7 cellular contexts compared by ENCODE assay signal in genomic region chr9:92242115-92242778, GRCh38. TPM values are rescaled to one million over a fixed set of nuclear protein-coding genes. Genes with fewer than 3 reads are reported as not detected.
A peak's percentile ranks its signal among the peaks of the same experiment; 100 is the strongest.
DNase-seq lines count a peak whose midpoint lies in the region; ATAC-seq and TF ChIP-seq lines count a peak whose summit lies in the region.

No MANE protein-coding gene starts in this region.

- H3K27ac Mint-ChIP-seq in activated T-helper 1 cell treated with anti-CD3 and anti-CD28 coated beads, Interleukin-12 subunit alpha, Interleukin-12 subunit beta, Interleukin-2, Interleukin-4 antibody, amounts not matched to agents 30 ng/mL and 10 ng/mL and 1 ng/mL, durations not matched to agents 14 hours and 24 hours and 36 hours: no peak overlapping the region

- DNase-seq in GM03348 (ENCODE audit: low spot score): peak; percentile 56
- no peak for DNase-seq in Panc1 (ENCODE audit: low read depth, low spot score)
- DNase-seq in fibroblast of gingiva (ENCODE audit: low read depth): peak; percentile 83
- DNase-seq in putamen (ENCODE audit: low spot score): peak; percentile 37
- no peak for DNase-seq in HEK293T (ENCODE audit: extremely low spot score)
- no peak for DNase-seq in activated T-helper 1 cell treated with anti-CD3 and anti-CD28 coated beads, Interleukin-12 subunit alpha, Interleukin-12 subunit beta, Interleukin-2, Interleukin-4 antibody, amounts not matched to agents 30 ng/mL and 10 ng/mL and 1 ng/mL, durations not matched to agents 14 hours and 24 hours and 36 hours (ENCODE audit: low spot score)
- DNase-seq in activated naive CD4-positive, alpha-beta T cell treated with Interleukin-2 at 50 U/mL for 16 hours: no peak

- H3K9me3 ChIP-seq in Panc1 (ENCODE audit: control insufficient read depth, insufficient read depth, low read depth, low read length): no peaks in the 10 kb centered on the region

- no peak for ATAC-seq in Panc1

- no TSS peak for BruUV-seq in Panc1 (replicated peaks; lab: Mats Ljungman, UMichigan)

- no peaks in the 10 kb centered on the region for H3K27me3 Mint-ChIP-seq in activated T-helper 1 cell treated with anti-CD3 and anti-CD28 coated beads, Interleukin-12 subunit alpha, Interleukin-12 subunit beta, Interleukin-2, Interleukin-4 antibody, amounts not matched to agents 30 ng/mL and 10 ng/mL and 1 ng/mL, durations not matched to agents 14 hours and 24 hours and 36 hours (ENCODE audit: insufficient read depth)

- no peak overlapping the region for H3K4me3 ChIP-seq in Panc1 (ENCODE audit: low read depth in 2 of 2, low read length in 2 of 2)

- POLR2A ChIA-PET in Panc1 (lab: Charles Lee): no interaction called here
- POLR2A ChIA-PET in HEK293T (lab: Yijun Ruan, JAX): interaction anchor here (0.9 kb wide), 1 partner anchor 95 kb away, joined by 3 read pairs; no protein-coding TSS in a partner anchor

- peaks cover 76% of the 10 kb centered on the region for H3K36me3 Mint-ChIP-seq in activated T-helper 1 cell treated with anti-CD3 and anti-CD28 coated beads, Interleukin-12 subunit alpha, Interleukin-12 subunit beta, Interleukin-2, Interleukin-4 antibody, amounts not matched to agents 30 ng/mL and 10 ng/mL and 1 ng/mL, durations not matched to agents 14 hours and 24 hours and 36 hours (ENCODE audit: low read depth)

- in situ Hi-C loops in Panc1 (cut with HindIII; ENCODE audit: low pct_unique_long_range_greater_than_20kb, low sequenced_read_pairs): no loop called here

- intact Hi-C loops in Panc1 (cut with micrococcal nuclease; ENCODE audit: unreplicated experiment): loop anchor here (5.0 kb wide), 1 partner anchor 105 kb away; no protein-coding TSS in a partner anchor
- intact Hi-C loops in activated T-helper 1 cell treated with anti-CD3 and anti-CD28 coated beads, Interleukin-12 subunit alpha, Interleukin-12 subunit beta, Interleukin-2, Interleukin-4 antibody, amounts not matched to agents 30 ng/mL and 10 ng/mL and 1 ng/mL, durations not matched to agents 14 hours and 24 hours and 36 hours (cut with micrococcal nuclease): no loop called here

- H3K4me1 ChIP-seq in Panc1 (ENCODE audit: control insufficient read depth, insufficient read depth, low read length): no peaks in the 10 kb centered on the region

- H3K27ac ChIP-seq in Panc1 (ENCODE audit: low read length): no peak overlapping the region

- H3K36me3 ChIP-seq in Panc1 (ENCODE audit: control insufficient read depth, insufficient read depth, low read length): peaks cover 28% of the 10 kb centered on the region

- TF ChIP-seq CTCF in Panc1 (IDR thresholded peaks at IDR 0.05): peak; percentile 21

- no peaks in the 10 kb centered on the region for H3K27me3 ChIP-seq in Panc1 (ENCODE audit: control insufficient read depth, insufficient read depth, low read length)

- no peaks in the 10 kb centered on the region for H3K9me3 Mint-ChIP-seq in activated T-helper 1 cell treated with anti-CD3 and anti-CD28 coated beads, Interleukin-12 subunit alpha, Interleukin-12 subunit beta, Interleukin-2, Interleukin-4 antibody, amounts not matched to agents 30 ng/mL and 10 ng/mL and 1 ng/mL, durations not matched to agents 14 hours and 24 hours and 36 hours

- H3K4me3 Mint-ChIP-seq in activated T-helper 1 cell treated with anti-CD3 and anti-CD28 coated beads, Interleukin-12 subunit alpha, Interleukin-12 subunit beta, Interleukin-2, Interleukin-4 antibody, amounts not matched to agents 30 ng/mL and 10 ng/mL and 1 ng/mL, durations not matched to agents 14 hours and 24 hours and 36 hours: no peak overlapping the region

- CTCF ChIA-PET in Panc1 (lab: Charles Lee) (interaction anchor here (1.2 to 1.4 kb wide), 2 partner anchors 102 to 104 kb away, joined by 4 read pairs; no protein-coding TSS in a partner anchor), HEK293T (lab: Yijun Ruan, JAX) (interaction anchor here (0.5 to 2.2 kb wide), 3 partner anchors 14 to 103 kb away, joined by 3 to 8 read pairs (median 5); no protein-coding TSS in a partner anchor)

- peaks cover 5% of the 10 kb centered on the region for H3K4me1 Mint-ChIP-seq in activated T-helper 1 cell treated with anti-CD3 and anti-CD28 coated beads, Interleukin-12 subunit alpha, Interleukin-12 subunit beta, Interleukin-2, Interleukin-4 antibody, amounts not matched to agents 30 ng/mL and 10 ng/mL and 1 ng/mL, durations not matched to agents 14 hours and 24 hours and 36 hours (ENCODE audit: low read depth)

TF ChIP-seq in HEK293T, 16 proteins besides CTCF, POLR2A, EP300 and RAD21:
- no peak for TF ChIP-seq CTBP1 (IDR thresholded peaks at IDR 0.05; ENCODE audit: borderline replicate concordance)
TF ChIP-seq in HEK293T: peak in this region for 0.

RNA-seq across cellular contexts. Expression of gene IARS1, which starts 51.2 kb away (rescaled TPM):
- 116 TPM for total RNA-seq in Panc1 (2021; ENCODE audit: unreplicated experiment)
- 83.2 TPM for polyA plus RNA-seq in Panc1 (2012; ENCODE audit: insufficient read length)
- 208 and 217 TPM in 2 replicates for total RNA-seq in activated T-helper 1 cell treated with anti-CD3 and anti-CD28 coated beads, Interleukin-12 subunit alpha, Interleukin-12 subunit beta, Interleukin-2, Interleukin-4 antibody, amounts not matched to agents 30 ng/mL and 10 ng/mL and 1 ng/mL, durations not matched to agents 14 hours and 24 hours and 36 hours

Comparison
In these comparisons a context has a peak if more than half of its experiments do, and no peak if none do; other contexts are left out.
1. DNase-seq: peak in GM03348 (single experiment), fibroblast of gingiva (single experiment) and putamen (single experiment); none in Panc1 (single experiment), HEK293T (single experiment), activated T-helper 1 cell treated with anti-CD3 and anti-CD28 coated beads, Interleukin-12 subunit alpha, Interleukin-12 subunit beta, Interleukin-2, Interleukin-4 antibody, amounts not matched to agents 30 ng/mL and 10 ng/mL and 1 ng/mL, durations not matched to agents 14 hours and 24 hours and 36 hours (single experiment) and activated naive CD4-positive, alpha-beta T cell treated with Interleukin-2 at 50 U/mL for 16 hours (single experiment).